In the genomic region with DNA sequence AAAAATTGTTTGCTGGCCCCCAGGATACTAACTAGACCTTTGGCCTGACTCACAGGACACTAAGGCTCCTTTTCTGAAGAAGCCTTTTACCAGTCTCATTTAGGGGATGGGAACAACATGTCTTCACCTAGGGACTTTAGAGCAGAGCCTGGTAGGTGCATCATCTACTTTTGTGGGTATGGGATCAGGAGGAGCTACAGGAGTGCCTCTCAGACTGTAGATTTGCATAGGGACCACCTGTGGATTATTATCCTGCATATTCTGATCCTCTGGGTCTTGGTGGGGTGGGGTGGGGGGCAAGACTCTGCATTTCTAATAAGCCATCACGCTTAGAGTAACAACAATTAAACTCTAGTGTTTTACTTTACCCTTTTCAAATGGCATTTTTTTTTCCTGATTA, we compare ENCODE assay signal across 11 cellular contexts. TPM values are rescaled to one million over a fixed set of nuclear protein-coding genes. Genes with fewer than 3 reads are reported as not detected.
DNase-seq lines count a peak whose midpoint lies in the region; ATAC-seq, FAIRE-seq and TF ChIP-seq lines count a peak whose summit lies in the region.
"Not testable (repeated sequence)": the region's sequence is repeated elsewhere in the genome, so short reads cannot be mapped to it uniquely, and the experiment has no call there.
"Had no signal": no experiment of that assay in that cellular context is flagged by ENCODE, and none has a peak within 500 bp of the region (broad histone marks: within the 10 kb centered on the region; RNA-seq: fewer than 3 reads in every experiment).

No MANE protein-coding gene starts in this region.

- H3K9ac ChIP-seq in endodermal cell (ENCODE audit: extremely low read depth, low read length, poor library complexity, severe bottlenecking) = not testable (repeated sequence)

- not testable (repeated sequence) for H3K9me3 Mint-ChIP-seq in GM23338, WTC11, endodermal cell

- H3K4me1 ChIP-seq in GM23338 (ENCODE audit: insufficient read depth); endodermal cell (ENCODE audit: control insufficient read depth, insufficient read depth, low read length); pancreas: not testable (repeated sequence)

- not testable (repeated sequence) for H3K27ac Mint-ChIP-seq in GM23338, WTC11, endodermal cell

- not testable (repeated sequence) for H3K27me3 ChIP-seq in GM23338 (ENCODE audit: insufficient read depth); endodermal cell (ENCODE audit: control insufficient read depth, insufficient read depth, low read length, poor library complexity, severe bottlenecking); pancreas

- H3K27me3 Mint-ChIP-seq in GM23338 (ENCODE audit: insufficient read depth, low read depth, poor library complexity); WTC11 (ENCODE audit: low read depth); endodermal cell (ENCODE audit: insufficient read depth): not testable (repeated sequence)

- peak; percentile 75 for FAIRE-seq in pancreas (lab: Jason Lieb, UNC)

- H4K20me1 ChIP-seq in GM23338 (replicated peaks; ENCODE audit: insufficient read depth) = not testable (repeated sequence)

- not testable (repeated sequence) for H3F3A ChIP-seq in GM23338 (replicated peaks; ENCODE audit: low read depth)

- intact Hi-C loops in pancreas (cut with DNase I) = not testable (repeated sequence)

- H3K79me2 ChIP-seq in GM23338 (replicated peaks; ENCODE audit: insufficient read depth) = not testable (repeated sequence)

- H3K27ac ChIP-seq in GM23338 (ENCODE audit: low read depth); endodermal cell (ENCODE audit: low read depth, low read length); pancreas: not testable (repeated sequence)

- H3K9me2 ChIP-seq in GM23338 (ENCODE audit: insufficient read depth) = not testable (repeated sequence)

- H3K36me3 Mint-ChIP-seq in GM23338 (ENCODE audit: low read depth); WTC11; endodermal cell (ENCODE audit: low read depth): not testable (repeated sequence)

- not testable (repeated sequence) for TF ChIP-seq CTCF in GM23338 (conservative IDR thresholded peaks at IDR 0.05; ENCODE audit: low read depth in 2 of 2); WTC11 (IDR thresholded peaks at IDR 0.05); endodermal cell (conservative IDR thresholded peaks at IDR 0.05); pancreas (IDR thresholded peaks at IDR 0.05)

- H2AFZ ChIP-seq in GM23338 = not testable (repeated sequence)

- not testable (repeated sequence) for H3K4me3 ChIP-seq in GM23338; endodermal cell (ENCODE audit: low read length); pancreas

- H3K4me1 Mint-ChIP-seq in GM23338, WTC11, endodermal cell: not testable (repeated sequence)

- H3K4me2 ChIP-seq in GM23338 = not testable (repeated sequence)

- not testable (repeated sequence) for H3K9me3 ChIP-seq in endodermal cell (ENCODE audit: control insufficient read depth, low read length); pancreas

- no CpG with 5 or more reads among the region's 1 CpG for WGBS in endodermal cell (ENCODE audit: insufficient coverage in 1 of 2, insufficient read length in 1 of 2), 2 experiments
- WGBS in pancreas, 2 donors = 86 to 100% methylated on average over 1 of the region's 1 CpG

- not testable (repeated sequence) for DNase-seq in GM23338 (ENCODE audit: low spot score); WTC11 (ENCODE audit: low spot score); pancreas
- peak; percentile 25 for DNase-seq in endodermal cell

- POLR2A ChIA-PET in WTC11 (lab: Charles Lee) = not testable (repeated sequence)

- not testable (repeated sequence) for H3K4me3 Mint-ChIP-seq in GM23338, WTC11, endodermal cell

- H3K36me3 ChIP-seq in GM23338 (ENCODE audit: insufficient read depth); endodermal cell (ENCODE audit: control insufficient read depth, insufficient read depth, low read length); pancreas: not testable (repeated sequence)

- ATAC-seq in GM23338 (peak; percentile 88), WTC11 (peak; percentile 73)
- not testable (repeated sequence) for ATAC-seq in pancreas

- CTCF ChIA-PET in WTC11 (lab: Charles Lee) = not testable (repeated sequence)

RNA-seq across cellular contexts. Expression of gene PTPN20, which starts 21.2 kb away (rescaled TPM):
- total RNA-seq in GM23338 (2014; rRNA removed; shearing (Covaris generic)) = not detected in 2 replicates
- polyA plus RNA-seq in GM23338 (2016; fragmentation: Nextera tagmentation; extraction: Ambion mirVana) (0.13 TPM in 1 of 2 replicates, not detected in the other), pancreas (1 to 10 TPM; 2.6 to 3.2 TPM)
- total RNA-seq in WTC11 (2021) (0.96 to 2.0 TPM (median 1.7 TPM) in 3 replicates), endodermal cell (under 1 TPM in 1 of 2 donors, not detected in 1; 0.53 TPM), pancreas (1 to 10 TPM; 1.4 to 8.3 (median 3.3) TPM)
- not detected for polyA plus RNA-seq in endodermal cell (2013, experiment 1 of 2)
- not detected for polyA plus RNA-seq in endodermal cell (2013, experiment 2 of 2)
- total RNA-seq: A172; A673; Caco-2; CD4-positive, CD25-positive, alpha-beta regulatory T cell; Daoy had no signal
- polyA plus RNA-seq: AG04450, CD14-positive monocyte had no signal
